In the genomic region with DNA sequence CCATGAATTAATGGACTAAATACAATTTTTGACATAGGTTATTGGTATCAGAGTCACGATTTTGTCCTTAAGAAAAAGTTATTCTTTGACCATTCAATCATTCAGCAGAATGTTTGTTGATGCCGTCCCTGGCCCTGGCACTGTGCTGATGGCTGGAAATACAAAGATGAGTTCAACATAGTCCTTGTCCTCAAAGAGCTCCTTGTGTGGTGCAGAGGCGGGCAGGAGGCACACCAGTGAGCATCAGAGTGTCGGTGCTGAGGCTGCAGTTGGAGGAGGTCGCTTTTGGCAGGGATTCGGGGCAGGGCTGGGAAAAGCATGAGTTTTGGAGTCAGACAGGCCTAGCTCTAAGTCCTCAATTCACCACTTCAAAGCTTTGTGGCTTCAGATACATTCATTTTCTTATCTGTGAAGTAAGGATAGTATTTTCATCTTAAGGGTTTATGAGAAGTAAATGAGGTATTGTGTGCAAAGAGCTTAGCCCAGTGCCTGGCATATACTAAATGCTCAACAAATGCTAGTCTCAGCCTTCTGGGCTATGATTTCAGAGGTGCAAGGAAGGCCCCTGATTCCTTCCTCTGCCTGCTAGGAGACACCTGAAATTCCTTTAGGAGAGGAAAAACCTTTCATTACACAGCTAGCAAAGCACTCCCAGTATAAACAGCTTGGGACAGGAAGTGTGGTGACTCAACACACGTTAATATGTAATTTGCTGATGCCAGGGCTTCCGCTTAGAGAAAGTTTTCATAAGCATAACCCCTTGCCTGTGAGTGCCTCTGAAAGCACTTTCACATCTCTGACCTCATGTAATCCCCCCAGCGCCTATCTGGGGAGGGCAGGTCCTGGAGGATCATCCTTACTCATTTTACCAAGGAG, we compare ENCODE assay signal across 9 cellular contexts.
DNase-seq lines count a peak whose midpoint lies in the region; TF ChIP-seq lines count a peak whose summit lies in the region.
"Had no signal": no experiment of that assay in that cellular context is flagged by ENCODE, and none has a peak within 500 bp of the region (broad histone marks: within the 10 kb centered on the region; RNA-seq: fewer than 3 reads in every experiment).

No MANE protein-coding gene starts in this region.

- no peaks in the 10 kb centered on the region for H3K27me3 ChIP-seq in dorsolateral prefrontal cortex

- DNase-seq in activated T-cell treated with anti-CD3 and anti-CD28 coated beads, Interleukin-2, amount 50 U/mL, for 24 hours: no peak
- DNase-seq in activated T-cell treated with anti-CD3 and anti-CD28 coated beads for 4 hours: no peak
- DNase-seq in LoVo (ENCODE audit: low spot score): peak; percentile 45
- DNase-seq in dorsolateral prefrontal cortex: peak in 9 of 10 donors; percentile 64 to 90 (median 80)
- peak in 50 of 56 donors; percentile 13 to 88 (median 67) for DNase-seq in nucleus accumbens (lab: John Stamatoyannopoulos, UW)
- no peak for DNase-seq in stimulated activated CD4-positive, alpha-beta T cell treated with anti-CD3 and anti-CD28 coated beads, Interleukin-12 subunit alpha, Interleukin-12 subunit beta, amount 100 ng/mL, for 4 hours
- no peak for DNase-seq in NCI-H1436 (lab: John Stamatoyannopoulos, UW)
- no peak for DNase-seq in stimulated activated CD4-positive, alpha-beta T cell treated with anti-CD3 and anti-CD28 coated beads, Interleukin-15, amount 100 ng/mL, for 24 hours
- DNase-seq: CD4-positive, CD25-positive, alpha-beta regulatory T cell had no signal

- peak overlapping the region; percentile 34 to 99 (median 92) for H3K27ac ChIP-seq in dorsolateral prefrontal cortex

- no peaks in the 10 kb centered on the region for H3K9me3 Mint-ChIP-seq in activated T-cell treated with anti-CD3 and anti-CD28 coated beads, Interleukin-2, amount 50 U/mL, for 24 hours

- no peak overlapping the region for H3K4me3 ChIP-seq in dorsolateral prefrontal cortex

- H3K4me3 Mint-ChIP-seq in activated T-cell treated with anti-CD3 and anti-CD28 coated beads, Interleukin-2, amount 50 U/mL, for 24 hours: no peak overlapping the region
- H3K4me3 Mint-ChIP-seq: CD4-positive, CD25-positive, alpha-beta regulatory T cell had no signal

- no peaks in the 10 kb centered on the region for H3K27me3 Mint-ChIP-seq in activated T-cell treated with anti-CD3 and anti-CD28 coated beads, Interleukin-2, amount 50 U/mL, for 24 hours
- H3K27me3 Mint-ChIP-seq: CD4-positive, CD25-positive, alpha-beta regulatory T cell had no signal

- H3K36me3 Mint-ChIP-seq in activated T-cell treated with anti-CD3 and anti-CD28 coated beads, Interleukin-2, amount 50 U/mL, for 24 hours (ENCODE audit: low read depth): no peaks in the 10 kb centered on the region
- H3K36me3 Mint-ChIP-seq: CD4-positive, CD25-positive, alpha-beta regulatory T cell had no signal

- intact Hi-C loops in dorsolateral prefrontal cortex (cut with DNase I): loop anchor here in 1 of 2 donors (10.0 kb wide), 1 partner anchor 50 kb away; no protein-coding TSS in a partner anchor

- peak overlapping the region; percentile 5 for H3K27ac Mint-ChIP-seq in activated T-cell treated with anti-CD3 and anti-CD28 coated beads, Interleukin-2, amount 50 U/mL, for 24 hours

- peaks cover 4% of the 10 kb centered on the region for H3K4me1 Mint-ChIP-seq in activated T-cell treated with anti-CD3 and anti-CD28 coated beads, Interleukin-2, amount 50 U/mL, for 24 hours (ENCODE audit: low read depth)

- peak in 5 of 56 donors; percentile 9 to 27 (median 17) for TF ChIP-seq CTCF in dorsolateral prefrontal cortex (IDR thresholded peaks at IDR 0.05 in 54 of 56, conservative IDR thresholded peaks at IDR 0.05 in 2 of 56; ENCODE audit: low read depth in 1 of 56, partially characterized antibody in 56 of 56)

Comparison
In these comparisons a context has a peak if more than half of its experiments do, and no peak if none do; other contexts are left out.
1. DNase-seq: peak in LoVo (single experiment), dorsolateral prefrontal cortex (9 of 10) and nucleus accumbens (50 of 56); none in activated T-cell treated with anti-CD3 and anti-CD28 coated beads, Interleukin-2, amount 50 U/mL, for 24 hours (single experiment), activated T-cell treated with anti-CD3 and anti-CD28 coated beads for 4 hours (single experiment), stimulated activated CD4-positive, alpha-beta T cell treated with anti-CD3 and anti-CD28 coated beads, Interleukin-12 subunit alpha, Interleukin-12 subunit beta, amount 100 ng/mL, for 4 hours (single experiment), NCI-H1436 (single experiment) and stimulated activated CD4-positive, alpha-beta T cell treated with anti-CD3 and anti-CD28 coated beads, Interleukin-15, amount 100 ng/mL, for 24 hours (single experiment).